1 cellular context compared by ENCODE assay signal in the genomic region with DNA sequence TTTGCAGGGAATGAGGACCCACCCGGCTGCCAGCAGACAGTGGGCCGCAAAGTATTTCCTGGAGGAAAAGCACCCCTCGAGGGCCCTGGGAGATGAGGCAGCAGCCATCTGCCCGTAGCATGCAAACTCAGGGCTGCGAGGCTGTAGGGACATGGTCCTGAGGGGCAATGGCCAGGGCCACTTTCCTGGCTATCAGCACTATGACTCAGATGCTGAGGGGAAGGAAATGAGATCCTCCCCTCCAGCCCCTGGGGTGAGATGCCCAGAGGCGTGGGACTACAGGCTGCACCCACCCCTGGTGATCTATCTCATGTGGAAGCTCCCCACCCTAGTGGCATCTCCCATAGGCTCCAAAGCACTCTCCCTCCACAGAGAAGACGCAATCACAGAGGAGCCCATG.
TF ChIP-seq lines count a peak whose summit lies in the region.

No MANE protein-coding gene starts in this region.

TF ChIP-seq in HepG2, 621 proteins besides CTCF, POLR2A, EP300 and RAD21 (continued from another document):
- TF ChIP-seq, protein P1, sequence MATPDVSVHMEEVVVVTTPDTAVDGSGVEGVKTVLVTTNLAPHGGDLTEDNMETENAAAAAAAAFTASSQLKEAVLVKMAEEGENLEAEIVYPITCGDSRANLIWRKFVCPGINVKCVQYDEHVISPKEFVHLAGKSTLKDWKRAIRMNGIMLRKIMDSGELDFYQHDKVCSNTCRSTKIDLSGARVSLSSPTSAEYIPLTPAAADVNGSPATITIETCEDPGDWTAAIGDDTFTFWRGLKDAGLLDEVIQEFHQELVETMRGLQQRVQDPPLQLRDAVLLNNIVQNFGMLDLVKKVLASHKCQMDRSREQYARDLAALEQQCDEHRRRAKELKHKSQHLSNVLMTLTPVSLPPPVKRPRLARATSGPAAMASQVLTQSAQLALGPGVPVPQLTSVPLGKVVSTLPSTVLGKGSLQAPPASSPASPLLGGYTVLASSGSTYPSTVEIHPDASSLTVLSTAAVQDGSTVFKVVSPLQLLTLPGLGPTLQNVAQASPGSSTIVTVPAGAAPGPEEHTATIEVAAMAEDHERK (CRISPR knock-in tag; IDR thresholded peaks at IDR 0.05; ENCODE audit: low read depth) = no peak
- TF ChIP-seq TBX2 (CRISPR knock-in tag; IDR thresholded peaks at IDR 0.05; ENCODE audit: borderline replicate concordance) = no peak
